In genomic region chr10:78657622-78658165, GRCh38 we compare ENCODE assay signal across 9 cellular contexts.
DNase-seq lines count a peak whose midpoint lies in the region; TF ChIP-seq lines count a peak whose summit lies in the region.
"Had no signal": no experiment of that assay in that cellular context is flagged by ENCODE, and none has a peak within 500 bp of the region (broad histone marks: within the 10 kb centered on the region; RNA-seq: fewer than 3 reads in every experiment).

No MANE protein-coding gene starts in this region.

- H3K4me1 ChIP-seq in cardiac muscle cell (ENCODE audit: low read depth) (peaks cover 13% of the 10 kb centered on the region), prostate gland (replicated peaks) (peaks cover 3% of the 10 kb centered on the region), uterus (no peaks in the 10 kb centered on the region)

- peak; percentile 82 for TF ChIP-seq CTCF in cardiac muscle cell (IDR thresholded peaks at IDR 0.05; ENCODE audit: low read depth, low read length)
- TF ChIP-seq CTCF in prostate gland (IDR thresholded peaks at IDR 0.05), result peak; percentile 32 to 75 (median 70)
- peak; percentile 47 to 54 (median 50) for TF ChIP-seq CTCF in uterus (IDR thresholded peaks at IDR 0.05)

- no peaks in the 10 kb centered on the region for H3K9me3 Mint-ChIP-seq in activated naive CD8-positive, alpha-beta T cell treated with anti-CD3 and anti-CD28 coated beads for 36 hours

- DNase-seq in NCI-H1417 (lab: John Stamatoyannopoulos, UW) (peak in 2 of 3 experiments; percentile 5 to 45), NCI-H1417 treated with DMSO at 0.1 percent for 48 hours (lab: John Stamatoyannopoulos, UW) (no peak), LHCN-M2 (ENCODE audit: low read depth) (peak; percentile 47), SKM-1 (lab: John Stamatoyannopoulos, UW; ENCODE audit: unreplicated experiment) (peak; percentile 73), cardiac muscle cell (ENCODE audit: low read depth in 1 of 2, low spot score in 1 of 2) (peak; percentile 79 to 82), prostate gland (ENCODE audit: low spot score) (peak; percentile 79), uterus (peak; percentile 59 to 69)
- DNase-seq in activated naive CD8-positive, alpha-beta T cell treated with anti-CD3 and anti-CD28 coated beads for 36 hours, result peak; percentile 66

- H3K27me3 Mint-ChIP-seq in activated naive CD8-positive, alpha-beta T cell treated with anti-CD3 and anti-CD28 coated beads for 36 hours, result peaks cover 9% of the 10 kb centered on the region

- no peak overlapping the region for H3K27ac Mint-ChIP-seq in activated naive CD8-positive, alpha-beta T cell treated with anti-CD3 and anti-CD28 coated beads for 36 hours

- no peaks in the 10 kb centered on the region for H3K27me3 ChIP-seq in cardiac muscle cell
- H3K27me3 ChIP-seq in prostate gland (replicated peaks; ENCODE audit: insufficient read depth), result no peaks in the 10 kb centered on the region
- no peaks in the 10 kb centered on the region for H3K27me3 ChIP-seq in uterus
- H3K27me3 ChIP-seq: BLaER1 had no signal

- intact Hi-C loops in prostate gland (cut with DNase I), result loop anchor here (5.0 to 10.0 kb wide), 4 partner anchors 225 to 613 kb away; no protein-coding TSS in a partner anchor
- intact Hi-C loops in uterus (cut with DNase I; ENCODE audit: low total_unique reads), result no loop called here

- H3K27ac ChIP-seq in cardiac muscle cell (peak overlapping the region; percentile 50), prostate gland (no peak overlapping the region), uterus (peak overlapping the region in 1 of 2 donors; percentile 3)
- H3K27ac ChIP-seq: BLaER1 had no signal

- H3K4me3 Mint-ChIP-seq in activated naive CD8-positive, alpha-beta T cell treated with anti-CD3 and anti-CD28 coated beads for 36 hours, result no peak overlapping the region

- TF ChIP-seq POLR2A in prostate gland (IDR thresholded peaks at IDR 0.05) (no peak), uterus (IDR thresholded peaks at IDR 0.05) (no peak)

- H3K36me3 Mint-ChIP-seq in activated naive CD8-positive, alpha-beta T cell treated with anti-CD3 and anti-CD28 coated beads for 36 hours, result no peaks in the 10 kb centered on the region

- no peak overlapping the region for H3K4me3 ChIP-seq in cardiac muscle cell
- no peak overlapping the region for H3K4me3 ChIP-seq in prostate gland
- H3K4me3 ChIP-seq in uterus, result no peak overlapping the region
- H3K4me3 ChIP-seq: BLaER1 had no signal

- WGBS in prostate gland, result 48% methylated on average over 5 of the region's 5 CpGs

- H3K4me1 Mint-ChIP-seq in activated naive CD8-positive, alpha-beta T cell treated with anti-CD3 and anti-CD28 coated beads for 36 hours, result no peaks in the 10 kb centered on the region

- H3K9me3 ChIP-seq in cardiac muscle cell (ENCODE audit: low read depth) (no peaks in the 10 kb centered on the region), prostate gland (no peaks in the 10 kb centered on the region), uterus (no peaks in the 10 kb centered on the region)
- H3K9me3 ChIP-seq: BLaER1 had no signal

- H3K36me3 ChIP-seq in cardiac muscle cell, result no peaks in the 10 kb centered on the region
- H3K36me3 ChIP-seq in prostate gland, result no peaks in the 10 kb centered on the region
- no peaks in the 10 kb centered on the region for H3K36me3 ChIP-seq in uterus
- H3K36me3 ChIP-seq: BLaER1 had no signal
